ENCODE assay signal across 10 cellular contexts in genomic region chr2:17135619-17136018, GRCh38.
"Had no signal": no experiment of that assay in that cellular context is flagged by ENCODE, and none has a peak within 500 bp of the region (broad histone marks: within the 10 kb centered on the region; RNA-seq: fewer than 3 reads in every experiment).

No MANE protein-coding gene starts in this region.

- H3K4me3 ChIP-seq: GM23248, HAP-1 had no signal

- DNase-seq: GM23248, HFFc6, IMR-90, KBM-7 had no signal

- H3K36me3 ChIP-seq: HAP-1 had no signal

- H3K9ac ChIP-seq: GM23248, KMS-11 had no signal

- H3K27ac Mint-ChIP-seq: HFFc6 had no signal

- FAIRE-seq: H1, H54, HTR-8/SVneo had no signal

- H3K9me3 ChIP-seq: HAP-1 had no signal

- H2AFZ ChIP-seq: GM23248 had no signal

- H3K27ac ChIP-seq: GM23248, KMS-11 had no signal

- ATAC-seq: HCT116 had no signal

- H3K4me3 Mint-ChIP-seq: HFFc6 had no signal

- H3K4me1 ChIP-seq: HAP-1 had no signal

- H3K4me2 ChIP-seq: KMS-11 had no signal
